ENCODE assay signal across 15 cellular contexts in genomic region chr1:248688527-248689298, GRCh38. TPM values are rescaled to one million over a fixed set of nuclear protein-coding genes. Genes with fewer than 3 reads are reported as not detected.
DNase-seq lines count a peak whose midpoint lies in the region; ATAC-seq and TF ChIP-seq lines count a peak whose summit lies in the region.
"Had no signal": no experiment of that assay in that cellular context is flagged by ENCODE, and none has a peak within 500 bp of the region (broad histone marks: within the 10 kb centered on the region; RNA-seq: fewer than 3 reads in every experiment).

No MANE protein-coding gene starts in this region.

- POLR2A ChIA-PET in OCI-LY7 (lab: Charles Lee) = interaction anchor here (0.7 to 0.8 kb wide), 3 partner anchors 11 to 104 kb away, joined by 3 read pairs; no protein-coding TSS in a partner anchor

- DNase-seq in OCI-LY7 (ENCODE audit: low spot score) (no peak), testis (no peak), sigmoid colon (no peak), NOMO-1 treated with DMSO at 0.1 percent for 48 hours (lab: John Stamatoyannopoulos, UW; ENCODE audit: unreplicated experiment) (no peak)
- DNase-seq: hypothalamus; NCI-H524; stimulated activated CD4-positive, alpha-beta T cell treated with anti-CD3 and anti-CD28 coated beads, Interleukin-4, amount 100 ng/mL, for 4 hours had no signal

- H3K36me3 ChIP-seq in OCI-LY7 (ENCODE audit: insufficient read depth, low read length) (no peaks in the 10 kb centered on the region), testis (ENCODE audit: low read depth, missing control alignments) (no peaks in the 10 kb centered on the region), sigmoid colon (no peaks in the 10 kb centered on the region)
- H3K36me3 ChIP-seq: BLaER1 treated with 17β-estradiol and CSF1 and Interleukin-3, amounts not matched to agents 10 nM and 100 nM; thoracic aorta had no signal

- TF ChIP-seq CTCF in OCI-LY7 (conservative IDR thresholded peaks at IDR 0.05; ENCODE audit: low read length) = no peak
- no peak for TF ChIP-seq CTCF in testis (IDR thresholded peaks at IDR 0.05)
- TF ChIP-seq CTCF in sigmoid colon (IDR thresholded peaks at IDR 0.05) = no peak

- no peaks in the 10 kb centered on the region for H3K4me1 ChIP-seq in OCI-LY7 (ENCODE audit: insufficient read depth, low read length, poor library complexity, severe bottlenecking)
- H3K4me1 ChIP-seq in testis = no peaks in the 10 kb centered on the region
- H3K4me1 ChIP-seq in sigmoid colon = no peaks in the 10 kb centered on the region

- H3K79me2 ChIP-seq in OCI-LY7 (ENCODE audit: insufficient read depth, low read depth, low read length) = no peaks in the 10 kb centered on the region

- WGBS in testis, 2 donors = 84 to 85% methylated on average over 4 of the region's 4 CpGs
- 84 to 95% methylated on average over 4 of the region's 4 CpGs for WGBS in sigmoid colon, 2 donors

- CTCF ChIA-PET in OCI-LY7 (lab: Charles Lee; ENCODE audit: unreplicated experiment) = no interaction called here

- intact Hi-C loops in OCI-LY7 (cut with micrococcal nuclease; ENCODE audit: unreplicated experiment) (loop anchor here (5.0 to 10.0 kb wide), 2 partner anchors 56 to 66 kb away; no protein-coding TSS in a partner anchor), testis (cut with DNase I; ENCODE audit: low total_unique reads) (no loop called here), sigmoid colon (cut with DNase I) (no loop called here)

- no peak for TF ChIP-seq EP300 in sigmoid colon (IDR thresholded peaks at IDR 0.05)

- no peak overlapping the region for H2AFZ ChIP-seq in OCI-LY7 (ENCODE audit: low read length)

- H3K4me3 ChIP-seq in OCI-LY7 (ENCODE audit: low read depth, low read length, poor library complexity, severe bottlenecking) (no peak overlapping the region), testis (no peak overlapping the region), sigmoid colon (no peak overlapping the region)
- H3K4me3 ChIP-seq: BLaER1 treated with 17β-estradiol and CSF1 and Interleukin-3, amounts not matched to agents 10 nM and 100 nM; thoracic aorta had no signal

- H3K27ac ChIP-seq in OCI-LY7 (ENCODE audit: low read depth, low read length, poor library complexity, severe bottlenecking) (no peak overlapping the region), testis (no peak overlapping the region), sigmoid colon (no peak overlapping the region)
- H3K27ac ChIP-seq: BLaER1 treated with 17β-estradiol and CSF1 and Interleukin-3, amounts not matched to agents 10 nM and 100 nM; thoracic aorta had no signal

- no peaks in the 10 kb centered on the region for H4K20me1 ChIP-seq in OCI-LY7 (ENCODE audit: insufficient read depth, low read length)
- H4K20me1 ChIP-seq: BLaER1 treated with 17β-estradiol and CSF1 and Interleukin-3, amounts not matched to agents 10 nM and 100 nM had no signal

- H3K9me3 ChIP-seq in OCI-LY7 (ENCODE audit: low read length) (no peaks in the 10 kb centered on the region), testis (no peaks in the 10 kb centered on the region), sigmoid colon (peaks cover 0 to 6% (median 1%) of the 10 kb centered on the region in 4 donors)
- H3K9me3 ChIP-seq: thoracic aorta had no signal

- H3K27me3 ChIP-seq in testis = no peaks in the 10 kb centered on the region
- no peaks in the 10 kb centered on the region for H3K27me3 ChIP-seq in sigmoid colon
- H3K27me3 ChIP-seq: BLaER1 treated with 17β-estradiol and CSF1 and Interleukin-3, amounts not matched to agents 10 nM and 100 nM had no signal

- H3K4me2 ChIP-seq in OCI-LY7 (ENCODE audit: low read length) = no peak overlapping the region

- TF ChIP-seq POLR2A in GM18505 (IDR thresholded peaks at IDR 0.05; ENCODE audit: borderline replicate concordance, extremely low read depth, insufficient read depth, insufficient read length) (no peak), testis (IDR thresholded peaks at IDR 0.05) (no peak), sigmoid colon (IDR thresholded peaks at IDR 0.05) (no peak)

- BruUV-seq in OCI-LY7 (replicated peaks; lab: Mats Ljungman, UMichigan) = no TSS peak

- ATAC-seq in GM18505 (IDR thresholded peaks at IDR 0.05; ENCODE audit: unreplicated experiment) (peak; percentile 63), GM19467 (IDR thresholded peaks at IDR 0.05; ENCODE audit: unreplicated experiment) (peak; percentile 60), HG02884 (IDR thresholded peaks at IDR 0.05; ENCODE audit: unreplicated experiment) (peak; percentile 57), HG03558 (IDR thresholded peaks at IDR 0.05; ENCODE audit: extremely low read depth, unreplicated experiment) (peak; percentile 66)
- ATAC-seq: WTC11 had no signal

- no peaks in the 10 kb centered on the region for H3K9me2 ChIP-seq in OCI-LY7 (ENCODE audit: insufficient read depth, low read length)

RNA-seq across cellular contexts. Expression of gene OR14I1, which starts 13.9 kb away (rescaled TPM):
- not detected in 2 replicates for total RNA-seq in OCI-LY7 (2014; rRNA removed; shearing (Covaris generic))
- total RNA-seq in OCI-LY7 (2022) (not detected in 2 replicates), testis (under 1 TPM in 1 of 2 donors, not detected in 1; 0.43 TPM), sigmoid colon (not detected)
- polyA plus RNA-seq in testis (ENCODE audit: insufficient read depth, low read depth, low replicate concordance) (not detected), sigmoid colon (not detected)
- total RNA-seq: progenitor cell of endocrine pancreas, thoracic aorta, WTC11 had no signal

RNA-seq across cellular contexts. Expression of gene OR2T27, which starts 33.4 kb away (rescaled TPM):
- total RNA-seq in OCI-LY7 (2014; rRNA removed; shearing (Covaris generic)) = not detected in 2 replicates
- total RNA-seq in OCI-LY7 (2022) (not detected in 2 replicates), testis (not detected), sigmoid colon (not detected)
- polyA plus RNA-seq in testis (ENCODE audit: insufficient read depth, low read depth, low replicate concordance) (not detected), sigmoid colon (not detected)
- total RNA-seq: progenitor cell of endocrine pancreas, thoracic aorta, WTC11 had no signal

RNA-seq across cellular contexts. Expression of gene OR2T35, which starts 43.6 kb away (rescaled TPM):
- not detected in 2 replicates for total RNA-seq in OCI-LY7 (2014; rRNA removed; shearing (Covaris generic))
- not detected in 2 replicates for total RNA-seq in OCI-LY7 (2022)
- total RNA-seq in testis = not detected
- polyA plus RNA-seq in testis (ENCODE audit: insufficient read depth, low read depth, low replicate concordance) = not detected
- not detected for total RNA-seq in sigmoid colon
- polyA plus RNA-seq in sigmoid colon = not detected
- total RNA-seq: progenitor cell of endocrine pancreas, thoracic aorta, WTC11 had no signal

RNA-seq across cellular contexts. Expression of gene OR2T11, which starts 53.8 kb away (rescaled TPM):
- not detected in 2 replicates for total RNA-seq in OCI-LY7 (2014; rRNA removed; shearing (Covaris generic))
- 0.13 TPM in 1 of 2 replicates, not detected in the other for total RNA-seq in OCI-LY7 (2022)
- not detected for total RNA-seq in testis
- polyA plus RNA-seq in testis (ENCODE audit: insufficient read depth, low read depth, low replicate concordance) = not detected
- total RNA-seq in sigmoid colon = not detected
- not detected for polyA plus RNA-seq in sigmoid colon
- total RNA-seq: progenitor cell of endocrine pancreas, thoracic aorta, WTC11 had no signal
